In the genomic region with DNA sequence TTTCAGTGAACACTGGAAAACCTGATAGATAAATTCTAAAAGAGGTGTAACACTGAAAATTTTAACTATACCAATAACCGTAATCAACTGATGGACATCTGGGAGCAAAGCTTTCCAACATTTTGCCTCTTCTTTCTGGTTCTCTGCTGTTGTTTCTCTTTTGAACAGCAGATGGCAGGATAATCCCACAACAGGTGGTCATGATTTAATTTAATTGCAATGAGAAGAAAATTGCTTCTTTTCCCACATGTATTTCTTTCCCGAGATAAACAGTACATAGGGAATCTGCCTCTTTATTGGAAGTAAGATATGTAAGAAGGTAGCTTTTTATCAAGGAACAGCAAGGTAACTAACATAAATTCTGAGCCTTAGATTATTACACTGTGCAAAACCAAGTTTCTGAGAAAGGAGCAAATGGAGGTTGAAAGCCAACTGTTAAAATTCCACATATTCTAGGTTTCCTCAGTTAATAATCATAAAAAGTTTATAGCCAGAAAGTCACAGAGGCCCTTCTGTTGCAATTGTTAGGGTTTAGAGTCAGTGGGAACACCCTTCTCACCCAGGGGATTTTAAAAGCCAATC, we compare ENCODE assay signal across 1 cellular context.
TF ChIP-seq lines count a peak whose summit lies in the region.

No MANE protein-coding gene starts in this region.

TF ChIP-seq in HCT116, 20 proteins besides CTCF, POLR2A, EP300 and RAD21 (continued from another document):
- TF ChIP-seq, protein P1, sequence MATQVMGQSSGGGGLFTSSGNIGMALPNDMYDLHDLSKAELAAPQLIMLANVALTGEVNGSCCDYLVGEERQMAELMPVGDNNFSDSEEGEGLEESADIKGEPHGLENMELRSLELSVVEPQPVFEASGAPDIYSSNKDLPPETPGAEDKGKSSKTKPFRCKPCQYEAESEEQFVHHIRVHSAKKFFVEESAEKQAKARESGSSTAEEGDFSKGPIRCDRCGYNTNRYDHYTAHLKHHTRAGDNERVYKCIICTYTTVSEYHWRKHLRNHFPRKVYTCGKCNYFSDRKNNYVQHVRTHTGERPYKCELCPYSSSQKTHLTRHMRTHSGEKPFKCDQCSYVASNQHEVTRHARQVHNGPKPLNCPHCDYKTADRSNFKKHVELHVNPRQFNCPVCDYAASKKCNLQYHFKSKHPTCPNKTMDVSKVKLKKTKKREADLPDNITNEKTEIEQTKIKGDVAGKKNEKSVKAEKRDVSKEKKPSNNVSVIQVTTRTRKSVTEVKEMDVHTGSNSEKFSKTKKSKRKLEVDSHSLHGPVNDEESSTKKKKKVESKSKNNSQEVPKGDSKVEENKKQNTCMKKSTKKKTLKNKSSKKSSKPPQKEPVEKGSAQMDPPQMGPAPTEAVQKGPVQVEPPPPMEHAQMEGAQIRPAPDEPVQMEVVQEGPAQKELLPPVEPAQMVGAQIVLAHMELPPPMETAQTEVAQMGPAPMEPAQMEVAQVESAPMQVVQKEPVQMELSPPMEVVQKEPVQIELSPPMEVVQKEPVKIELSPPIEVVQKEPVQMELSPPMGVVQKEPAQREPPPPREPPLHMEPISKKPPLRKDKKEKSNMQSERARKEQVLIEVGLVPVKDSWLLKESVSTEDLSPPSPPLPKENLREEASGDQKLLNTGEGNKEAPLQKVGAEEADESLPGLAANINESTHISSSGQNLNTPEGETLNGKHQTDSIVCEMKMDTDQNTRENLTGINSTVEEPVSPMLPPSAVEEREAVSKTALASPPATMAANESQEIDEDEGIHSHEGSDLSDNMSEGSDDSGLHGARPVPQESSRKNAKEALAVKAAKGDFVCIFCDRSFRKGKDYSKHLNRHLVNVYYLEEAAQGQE (IDR thresholded peaks at IDR 0.05; ENCODE audit: low read depth) = no peak
- TF ChIP-seq ZNF274 (IDR thresholded peaks at IDR 0.05; ENCODE audit: low read depth, low read length) (no peak), EZH2 (IDR thresholded peaks at IDR 0.05) (no peak)
